In the genomic region with DNA sequence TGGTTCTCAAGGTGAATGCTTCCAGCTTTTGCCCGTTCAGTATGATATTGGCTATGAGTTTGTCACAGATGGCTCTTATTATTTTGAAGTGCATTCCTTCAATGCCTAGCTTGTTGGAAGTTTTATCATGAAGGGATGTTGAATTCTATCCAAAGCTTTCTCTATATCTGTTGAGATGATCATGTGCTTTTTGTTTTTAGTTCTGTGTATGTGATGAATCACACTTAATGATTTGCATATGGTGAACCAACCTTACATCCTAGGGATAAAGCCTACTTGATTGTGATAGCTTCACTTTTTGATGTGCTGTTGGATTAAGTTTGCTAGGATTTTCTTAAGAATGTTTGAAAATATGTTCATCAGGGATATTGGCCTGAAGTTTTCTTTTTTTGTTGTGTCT, we compare ENCODE assay signal across 18 cellular contexts.
"Had no signal": no experiment of that assay in that cellular context is flagged by ENCODE, and none has a peak within 500 bp of the region (broad histone marks: within the 10 kb centered on the region; RNA-seq: fewer than 3 reads in every experiment).

No MANE protein-coding gene starts in this region.

- H3K4me1 Mint-ChIP-seq: central memory CD8-positive, alpha-beta T cell; memory B cell; naive thymus-derived CD4-positive, alpha-beta T cell had no signal

- H3K4me3 Mint-ChIP-seq: brain; central memory CD8-positive, alpha-beta T cell; memory B cell; naive thymus-derived CD4-positive, alpha-beta T cell had no signal

- H3K9me3 Mint-ChIP-seq: activated T-helper 2 cell treated with anti-CD3 and anti-CD28 coated beads, Interferon-gamma antibody, Interleukin-2, Interleukin-4, amounts not matched to agents 10 μg/mL and 5 μg/mL and 100 μg/mL, durations not matched to agents 14 hours and 24 hours and 36 hours; central memory CD8-positive, alpha-beta T cell had no signal

- DNase-seq: activated CD4-positive, alpha-beta T cell treated with anti-CD3 and anti-CD28 coated beads, Interleukin-2, amount 50 U/mL, for 48 hours; activated naive CD4-positive, alpha-beta T cell treated with anti-CD3 and anti-CD28 coated beads, Interleukin-2, amount 50 U/mL, for 16 hours; amygdala; cortex of kidney; effector memory CD4-positive, alpha-beta T cell; glutamatergic neuron; hypothalamus; kidney glomerular epithelial cell; left ventricle myocardium superior; mucosa of descending colon; naive thymus-derived CD4-positive, alpha-beta T cell; sigmoid colon; stimulated activated CD4-positive, alpha-beta T cell treated with anti-CD3 and anti-CD28 coated beads, Interleukin-1b, Interleukin-23, amount 100 ng/mL, for 48 hours; WERI-Rb-1 had no signal

- H3K27ac Mint-ChIP-seq: activated T-helper 2 cell treated with anti-CD3 and anti-CD28 coated beads, Interferon-gamma antibody, Interleukin-2, Interleukin-4, amounts not matched to agents 10 μg/mL and 5 μg/mL and 100 μg/mL, durations not matched to agents 14 hours and 24 hours and 36 hours; brain; memory B cell; naive thymus-derived CD4-positive, alpha-beta T cell had no signal

- H3K4me3 ChIP-seq: mucosa of descending colon, sigmoid colon had no signal

- H3K36me3 Mint-ChIP-seq: brain, memory B cell had no signal
